In the genomic region with DNA sequence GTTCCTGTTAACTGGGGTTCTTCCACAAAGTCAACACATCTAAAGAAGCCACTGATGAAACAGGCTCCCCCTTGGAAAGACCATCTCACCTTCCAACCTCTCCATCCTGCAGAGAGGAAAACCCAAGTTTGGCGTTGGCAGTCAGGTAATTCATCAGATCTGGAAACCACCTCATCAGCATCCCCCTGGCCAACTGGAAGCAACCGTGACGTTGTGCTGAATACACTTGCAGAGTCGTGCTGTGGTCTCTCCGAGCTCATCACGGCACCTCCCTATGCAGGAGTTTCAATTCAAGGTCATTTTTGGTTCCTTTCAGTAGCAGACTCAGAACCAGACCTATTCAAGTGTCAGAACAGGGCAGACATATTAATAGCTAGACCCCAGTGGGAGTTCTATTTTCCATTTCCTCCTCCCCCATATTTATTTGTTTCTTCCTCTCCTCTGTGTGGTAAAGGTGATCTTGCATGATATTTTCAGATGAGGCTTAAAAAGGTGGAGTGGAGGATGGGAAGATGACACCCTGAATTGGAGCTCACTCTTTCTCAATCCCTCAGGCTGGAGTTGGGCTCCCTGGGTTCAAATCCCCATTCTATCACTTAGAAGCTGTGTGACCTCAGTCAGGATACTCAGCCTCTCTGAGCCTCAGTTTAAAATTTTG, we compare ENCODE assay signal across 13 cellular contexts.
DNase-seq lines count a peak whose midpoint lies in the region; ATAC-seq, FAIRE-seq and TF ChIP-seq lines count a peak whose summit lies in the region.
"Had no signal": no experiment of that assay in that cellular context is flagged by ENCODE, and none has a peak within 500 bp of the region (broad histone marks: within the 10 kb centered on the region; RNA-seq: fewer than 3 reads in every experiment).

No MANE protein-coding gene starts in this region.

- DNase-seq in GM18507 (ENCODE audit: extremely low spot score, insufficient read length, low read depth) (peak; percentile 56), activated B cell treated with CpG ODN at 0.5 μM for 24 hours (no peak), transverse colon (no peak), MG63 (no peak), osteoblast (ENCODE audit: insufficient read length, low spot score, missing footprints) (no peak), ureter (ENCODE audit: low spot score) (no peak)
- DNase-seq: DMS153, glutamatergic neuron, NCI-H2029 treated with DMSO at 0.1 percent for 48 hours had no signal

- H3K9me3 ChIP-seq in transverse colon (no peaks in the 10 kb centered on the region), MG63 (no peaks in the 10 kb centered on the region), osteoblast (ENCODE audit: low read depth, low read length) (no peaks in the 10 kb centered on the region)

- peaks cover 1% of the 10 kb centered on the region for H3K27me3 Mint-ChIP-seq in activated B cell treated with CpG ODN at 0.5 μM for 24 hours

- H4K20me1 ChIP-seq in osteoblast (ENCODE audit: insufficient read depth, low read length), result no peaks in the 10 kb centered on the region

- H3K36me3 Mint-ChIP-seq in activated B cell treated with CpG ODN at 0.5 μM for 24 hours (ENCODE audit: low read depth), result no peaks in the 10 kb centered on the region

- H3K4me1 ChIP-seq in transverse colon, result no peaks in the 10 kb centered on the region
- H3K4me1 ChIP-seq in osteoblast (ENCODE audit: insufficient read depth, low read length), result peaks cover 24% of the 10 kb centered on the region
- H3K4me1 ChIP-seq: SJSA1 had no signal

- POLR2A ChIA-PET in activated B cell treated with CpG ODN at 0.5 μM for 24 hours (lab: Charles Lee), result interaction anchor here (0.6 to 2.0 kb wide), 5 partner anchors 26 to 162 kb away, joined by 3 to 6 read pairs (median 4); partner anchors contain the start of gene EGR2

- CTCF ChIA-PET in activated B cell treated with CpG ODN at 0.5 μM for 24 hours (lab: Charles Lee), result interaction anchor here (0.8 to 1.0 kb wide), 2 partner anchors 26 to 162 kb away, joined by 3 read pairs; no protein-coding TSS in a partner anchor

- H3K79me2 ChIP-seq in osteoblast (ENCODE audit: insufficient read depth, low read length), result no peaks in the 10 kb centered on the region

- peaks cover 8% of the 10 kb centered on the region for H3K9me3 Mint-ChIP-seq in activated B cell treated with CpG ODN at 0.5 μM for 24 hours

- FAIRE-seq in GM18507 (lab: Jason Lieb, UNC), result peak; percentile 100

- H3K4me3 Mint-ChIP-seq in activated B cell treated with CpG ODN at 0.5 μM for 24 hours, result peak overlapping the region; percentile 33

- H3K36me3 ChIP-seq in transverse colon, result no peaks in the 10 kb centered on the region
- H3K36me3 ChIP-seq in MG63, result no peaks in the 10 kb centered on the region
- no peaks in the 10 kb centered on the region for H3K36me3 ChIP-seq in osteoblast (ENCODE audit: insufficient read depth, low read length)
- H3K36me3 ChIP-seq: SJSA1 had no signal

- no peak overlapping the region for H3K27ac ChIP-seq in transverse colon
- no peak overlapping the region for H3K27ac ChIP-seq in osteoblast (ENCODE audit: low read depth, low read length)
- H3K27ac ChIP-seq: coronary artery, SJSA1 had no signal

- ATAC-seq in GM19372 (IDR thresholded peaks at IDR 0.05; ENCODE audit: low read depth, unreplicated experiment) (peak; percentile 77), HG02885 (IDR thresholded peaks at IDR 0.05; ENCODE audit: poor library complexity, unreplicated experiment) (peak; percentile 85), activated B cell treated with CpG ODN at 0.5 μM for 24 hours (ENCODE audit: low read depth) (peak; percentile 33)

- intact Hi-C loops in activated B cell treated with CpG ODN at 0.5 μM for 24 hours (cut with micrococcal nuclease), result no loop called here
- intact Hi-C loops in transverse colon (cut with DNase I; ENCODE audit: low total_unique reads), result no loop called here

- no peak overlapping the region for H3K4me2 ChIP-seq in osteoblast (ENCODE audit: insufficient read depth, low read length)

- no peak for TF ChIP-seq EP300 in transverse colon (IDR thresholded peaks at IDR 0.05; ENCODE audit: low read depth)

- WGBS in transverse colon (ENCODE audit: low coverage in 1 of 2), 2 donors, result 70 to 90% methylated on average over 2 to 6 of the region's 6 CpGs

- peaks cover 48% of the 10 kb centered on the region for H3K4me1 Mint-ChIP-seq in activated B cell treated with CpG ODN at 0.5 μM for 24 hours

- TF ChIP-seq CTCF in activated B cell treated with CpG ODN at 0.5 μM for 24 hours (IDR thresholded peaks at IDR 0.05) (no peak), transverse colon (IDR thresholded peaks at IDR 0.05) (no peak), osteoblast (IDR thresholded peaks at IDR 0.05; ENCODE audit: extremely low read depth, low read depth, low read length) (no peak)

- TF ChIP-seq POLR2A in transverse colon (IDR thresholded peaks at IDR 0.05), result no peak

- H3K27ac Mint-ChIP-seq in activated B cell treated with CpG ODN at 0.5 μM for 24 hours, result peak overlapping the region; percentile 51

- in situ Hi-C loops in transverse colon (cut with MboI; ENCODE audit: low pct_ligation_motif_present in 1 of 4, low pct_unique_long_range_greater_than_20kb in 1 of 4, low sequenced_read_pairs in 3 of 4), result no loop called here

- no peak overlapping the region for H3K4me3 ChIP-seq in transverse colon
- no peak overlapping the region for H3K4me3 ChIP-seq in MG63
- no peak overlapping the region for H3K4me3 ChIP-seq in osteoblast (ENCODE audit: insufficient read depth, low read length)
- H3K4me3 ChIP-seq: coronary artery, SJSA1 had no signal

- H3K27me3 ChIP-seq in transverse colon, result no peaks in the 10 kb centered on the region
- no peaks in the 10 kb centered on the region for H3K27me3 ChIP-seq in MG63
- H3K27me3 ChIP-seq in osteoblast (ENCODE audit: insufficient read depth, low read length), result no peaks in the 10 kb centered on the region
- H3K27me3 ChIP-seq: SJSA1 had no signal

- H2AFZ ChIP-seq in osteoblast (ENCODE audit: low read length), result no peak overlapping the region

Comparison
In these comparisons a context has a peak if more than half of its experiments do, and no peak if none do; other contexts are left out.
1. ATAC-seq: peak in every context shown above with its lines; median percentile 85 in HG02885; 77 in GM19372; 33 in activated B cell treated with CpG ODN at 0.5 μM for 24 hours.